Comparison of ENCODE assay signal across 1 cellular context in genomic region chr9:136964833-136965422, GRCh38.
TF ChIP-seq lines count a peak whose summit lies in the region.

No MANE protein-coding gene starts in this region.

TF ChIP-seq in H1, 55 proteins besides CTCF, POLR2A, EP300 and RAD21:
- no peak for TF ChIP-seq ASH2L (IDR thresholded peaks at IDR 0.05; ENCODE audit: low read length)
- TF ChIP-seq KDM1A (IDR thresholded peaks at IDR 0.05; ENCODE audit: borderline replicate concordance, low read length): no peak
- TF ChIP-seq GTF2F1 (IDR thresholded peaks at IDR 0.05; ENCODE audit: borderline replicate concordance, low read depth, low read length): no peak
- no peak for TF ChIP-seq HDAC2 (IDR thresholded peaks at IDR 0.05; ENCODE audit: borderline replicate concordance in 1 of 2, low read depth in 2 of 2, low read length in 2 of 2)
- TF ChIP-seq SP4 (IDR thresholded peaks at IDR 0.05; ENCODE audit: low read length): no peak
- TF ChIP-seq CBX8 (IDR thresholded peaks at IDR 0.05; ENCODE audit: borderline replicate concordance, low read depth, low read length): no peak
- no peak for TF ChIP-seq ATF2 (IDR thresholded peaks at IDR 0.05; ENCODE audit: low read length)
- TF ChIP-seq BRCA1 (IDR thresholded peaks at IDR 0.05; ENCODE audit: low read depth, low read length): no peak
- no peak for TF ChIP-seq USF2 (IDR thresholded peaks at IDR 0.05; ENCODE audit: low read length)
- TF ChIP-seq SIN3A (conservative IDR thresholded peaks at IDR 0.05 in 1 of 2, IDR thresholded peaks at IDR 0.05 in 1 of 2; ENCODE audit: low read depth in 1 of 2, low read length in 2 of 2): no peak
- no peak for TF ChIP-seq HDAC6 (IDR thresholded peaks at IDR 0.05; ENCODE audit: low read depth, low read length)
- no peak for TF ChIP-seq SP1 (IDR thresholded peaks at IDR 0.05; ENCODE audit: low read depth, low read length)
- TF ChIP-seq TEAD4 (IDR thresholded peaks at IDR 0.05; ENCODE audit: low read depth, low read length): no peak
